Comparison of ENCODE assay signal across 22 cellular contexts in genomic region chr22:36552300-36552699, GRCh38. TPM values are rescaled to one million over a fixed set of nuclear protein-coding genes. Genes with fewer than 3 reads are reported as not detected.
A peak's percentile ranks its signal among the peaks of the same experiment; 100 is the strongest.
DNase-seq lines count a peak whose midpoint lies in the region; ATAC-seq, FAIRE-seq and TF ChIP-seq lines count a peak whose summit lies in the region.
"Had no signal": no experiment of that assay in that cellular context is flagged by ENCODE, and none has a peak within 500 bp of the region (broad histone marks: within the 10 kb centered on the region; RNA-seq: fewer than 3 reads in every experiment).

No MANE protein-coding gene starts in this region.

- H3K9me3 ChIP-seq in BLaER1 (no peaks in the 10 kb centered on the region), GM12878 (replicated peaks; ENCODE audit: control insufficient read depth, insufficient read depth, low read length) (no peaks in the 10 kb centered on the region; the same call in 2 of the 3 replicates)
- H3K9me3 ChIP-seq: left lung, Peyer's patch, sigmoid colon, uterus had no signal

- BruUV-seq in GM12878 (replicated peaks; lab: Mats Ljungman, UMichigan), result no TSS peak

- intact Hi-C loops in GM12878 (cut with micrococcal nuclease; ENCODE audit: unreplicated experiment), result no loop called here

- in situ Hi-C loops in GM12878 (cut with MboI), result no loop called here

- H3K79me2 ChIP-seq in GM12878 (ENCODE audit: control insufficient read depth, insufficient read depth, low read length), result no peaks in the 10 kb centered on the region

- no peak overlapping the region for H3K9ac ChIP-seq in BLaER1
- H3K9ac ChIP-seq in GM12878 (ENCODE audit: control insufficient read depth, insufficient read depth, low read length), result no peak overlapping the region

- DNase-seq in GM18507 (ENCODE audit: extremely low spot score, insufficient read length, low read depth) (no peak), NOMO-1 treated with DMSO at 0.1 percent for 48 hours (lab: John Stamatoyannopoulos, UW; ENCODE audit: unreplicated experiment) (peak; percentile 92), GM12878 (ENCODE audit: low read depth, low spot score) (peak; percentile 25), A172 (ENCODE audit: low spot score) (no peak), NCI-H1092 treated with DMSO at 0.1 percent for 48 hours (lab: John Stamatoyannopoulos, UW) (no peak), NCI-H1930 (lab: John Stamatoyannopoulos, UW) (no peak), NCI-H82 treated with DMSO at 0.1 percent for 48 hours (lab: John Stamatoyannopoulos, UW; ENCODE audit: unreplicated experiment) (no peak)
- DNase-seq: activated CD8-positive, alpha-beta T cell treated with anti-CD3 and anti-CD28 coated beads for 36 hours; activated T-cell treated with anti-CD3 and anti-CD28 coated beads, Interleukin-2, amount 50 U/mL, for 72 hours; brain microvascular endothelial cell; dermis blood vessel endothelial cell; left lung; NCI-H1417 treated with DMSO at 0.1 percent for 48 hours; occipital lobe; Peyer's patch; sigmoid colon; SW 1271; uterus had no signal

- RAD21 ChIA-PET in GM12878 (lab: Charles Lee; ENCODE audit: unreplicated experiment), result interaction anchor here (0.6 to 1.7 kb wide), 3 partner anchors 8 to 424 kb away, joined by 4 to 5 read pairs (median 5); no protein-coding TSS in a partner anchor

- H3K4me2 ChIP-seq in BLaER1 (peak overlapping the region; percentile 62), GM12878 (ENCODE audit: control insufficient read depth, insufficient read depth) (peak overlapping the region; percentile 64)
- H3K4me2 ChIP-seq: GM23338 had no signal

- no peak for TF ChIP-seq CTCF in GM12878 (IDR thresholded peaks at IDR 0.05 in 2 of 3, conservative IDR thresholded peaks at IDR 0.05 in 1 of 3; ENCODE audit: control insufficient read depth in 2 of 3, extremely low read depth in 1 of 3, insufficient read depth in 1 of 3, low read depth in 3 of 3, low read length in 3 of 3)

- H3K4me3 ChIP-seq in BLaER1 (no peak overlapping the region), GM12878 (no peak overlapping the region)
- H3K4me3 ChIP-seq: GM23338, K562, left lung, Peyer's patch, sigmoid colon, uterus had no signal

- no peak overlapping the region for H2AFZ ChIP-seq in GM12878 (ENCODE audit: control insufficient read depth, low read depth, low read length)
- H2AFZ ChIP-seq: GM23338 had no signal

- POLR2A ChIA-PET in GM12878 (lab: Charles Lee), result interaction anchor here (1.0 kb wide), 1 partner anchor 23 kb away, joined by 3 read pairs; no protein-coding TSS in a partner anchor

- CTCF ChIA-PET in GM12878 (lab: Yijun Ruan, JAX), result interaction anchor here (1.3 to 1.8 kb wide), 4 partner anchors 223 to 427 kb away, joined by 3 to 6 read pairs (median 5); partner anchors contain the start of gene IFT27

- FAIRE-seq in GM18507 (lab: Jason Lieb, UNC) (peak; percentile 60), GM12878 (lab: Jason Lieb, UNC) (peak; percentile 92)
- FAIRE-seq: K562 had no signal

- TF ChIP-seq POLR2A in GM12878 (IDR thresholded peaks at IDR 0.05; ENCODE audit: low read depth, low read length), result no peak

- peak; percentile 82 for ATAC-seq in GM12878
- ATAC-seq: activated CD8-positive, alpha-beta T cell treated with anti-CD3 and anti-CD28 coated beads for 36 hours; activated T-cell treated with anti-CD3 and anti-CD28 coated beads, Interleukin-2, amount 50 U/mL, for 72 hours; GM23338; K562; left lung had no signal

- H4K20me1 ChIP-seq in BLaER1, result no peaks in the 10 kb centered on the region
- H4K20me1 ChIP-seq in GM12878 (ENCODE audit: control insufficient read depth, insufficient read depth), result no peaks in the 10 kb centered on the region

- TF ChIP-seq RAD21 in GM12878 (IDR thresholded peaks at IDR 0.05; ENCODE audit: insufficient read depth, low read depth, low read length), result no peak

- no peak for TF ChIP-seq EP300 in GM12878 (IDR thresholded peaks at IDR 0.05; ENCODE audit: borderline replicate concordance in 1 of 2, control insufficient read depth in 1 of 2, low read depth in 2 of 2, low read length in 2 of 2)

- H3K4me1 ChIP-seq in BLaER1, result peaks cover 60% of the 10 kb centered on the region
- peaks cover 7% of the 10 kb centered on the region for H3K4me1 ChIP-seq in GM12878 (ENCODE audit: control insufficient read depth, insufficient read depth, low read length)
- H3K4me1 ChIP-seq: left lung, Peyer's patch, sigmoid colon, uterus had no signal

- H3K27me3 ChIP-seq in BLaER1, result no peaks in the 10 kb centered on the region
- H3K27me3 ChIP-seq in GM12878 (replicated peaks in 1 of 2; ENCODE audit: control insufficient read depth in 2 of 2, insufficient read depth in 2 of 2, low read length in 1 of 2), result peaks cover 0 to 2% of the 10 kb centered on the region in 2 experiments; a peak in 1 of 4 replicates
- H3K27me3 ChIP-seq: Peyer's patch, uterus had no signal

- no peaks in the 10 kb centered on the region for H3K36me3 ChIP-seq in BLaER1
- no peaks in the 10 kb centered on the region for H3K36me3 ChIP-seq in GM12878 (ENCODE audit: control insufficient read depth in 2 of 2, insufficient read depth in 2 of 2, low read length in 1 of 2)
- H3K36me3 ChIP-seq: brain microvascular endothelial cell, left lung, Peyer's patch, sigmoid colon, uterus had no signal

- H3K27ac ChIP-seq in BLaER1, result peak overlapping the region; percentile 24; the same call in 1 of the 2 replicates
- no peak overlapping the region for H3K27ac ChIP-seq in GM12878 (ENCODE audit: control insufficient read depth, insufficient read depth)
- H3K27ac ChIP-seq: brain microvascular endothelial cell, left lung, Peyer's patch, sigmoid colon, uterus, VCaP had no signal

- SMC1A ChIA-PET in GM12878 (lab: Charles Lee; ENCODE audit: uncharacterized antibody, unreplicated experiment), result interaction anchor here (0.9 to 1.4 kb wide), 2 partner anchors 9 to 95 kb away, joined by 3 to 6 read pairs; no protein-coding TSS in a partner anchor

- WGBS in GM12878 (ENCODE audit: insufficient coverage, insufficient replicate concordance, low lambda C conversion rate, missing lambda C conversion rate), result 0% methylated on average over 1 of the region's 1 CpG

TF ChIP-seq in GM12878, 131 proteins besides CTCF, POLR2A, EP300 and RAD21:
- TF ChIP-seq MEF2B (IDR thresholded peaks at IDR 0.05; ENCODE audit: partially characterized antibody, poor library complexity, severe bottlenecking) (peak; percentile 76), SPI1 (IDR thresholded peaks at IDR 0.05; ENCODE audit: borderline replicate concordance, insufficient read depth, low read depth, low read length) (peak; percentile 5; the same call in 1 of the 2 replicates), GATAD2B (conservative IDR thresholded peaks at IDR 0.05; ENCODE audit: low read depth) (no peak)

RNA-seq across cellular contexts. Expression of gene EIF3D, which starts 23.3 kb away (rescaled TPM):
- total RNA-seq in GM12878 (2013; cell fraction: nucleolus; rRNA removed), result 247 and 275 TPM in 2 replicates
- total RNA-seq in GM12878 (2014; rRNA removed) (417 and 438 TPM in 2 replicates), GM12878 (2014; rRNA removed; fragmentation: Illumina TruSeq; extraction: Trizol) (424 and 435 TPM in 2 replicates), GM12878 (2021) (278 and 300 TPM in 2 replicates)
- 281 TPM for polyA plus RNA-seq in GM12878 (2011; ENCODE audit: low read depth)
- polyA plus RNA-seq in GM12878 (2011; rRNA removed) (460 and 558 TPM in 2 replicates), GM12878 (2014; fragmentation: Illumina TruSeq; extraction: Trizol) (488 and 502 TPM in 2 replicates), GM12878 (2014; fragmentation: Nextera tagmentation; extraction: Ambion mirVana) (100 to 1,000 TPM; 249 to 445 TPM), GM12878 (2014; rRNA removed) (428 and 440 TPM in 2 replicates), GM12878 (2016; fragmentation: Nextera tagmentation; extraction: Ambion mirVana) (100 to 1,000 TPM; 240 to 243 TPM)
- 608 and 749 TPM in 2 replicates for polyA plus RNA-seq in GM12878 (2011; cell fraction: cytosol; rRNA removed)
- 437 and 497 TPM in 2 replicates for polyA plus RNA-seq in GM12878 (2011; cell fraction: nucleus; rRNA removed)
- 340 and 341 TPM in 2 replicates for polyA plus RNA-seq in GM12878 (2012)
- 813 and 847 TPM in 2 replicates for polyA minus RNA-seq in GM12878 (2011; rRNA and poly(A)+ RNA removed)
- 198 and 219 TPM in 2 replicates for polyA minus RNA-seq in GM12878 (2011; cell fraction: cytosol; rRNA and poly(A)+ RNA removed)
- 136 and 196 TPM in 2 replicates for polyA minus RNA-seq in GM12878 (2011; cell fraction: nucleus; rRNA and poly(A)+ RNA removed)
- 249 and 285 TPM in 2 replicates for total RNA-seq in A172 (2014; rRNA removed; shearing (Covaris generic))

RNA-seq across cellular contexts. Expression of gene FOXRED2, which starts 45.5 kb away (rescaled TPM):
- 13.5 and 15.1 TPM in 2 replicates for total RNA-seq in GM12878 (2013; cell fraction: nucleolus; rRNA removed)
- total RNA-seq in GM12878 (2014; rRNA removed) (5.1 and 7.3 TPM in 2 replicates), GM12878 (2014; rRNA removed; fragmentation: Illumina TruSeq; extraction: Trizol) (3.7 TPM in 2 replicates), GM12878 (2021) (25.5 and 28.8 TPM in 2 replicates)
- polyA plus RNA-seq in GM12878 (2011; ENCODE audit: low read depth), result 3.3 TPM
- polyA plus RNA-seq in GM12878 (2011; rRNA removed) (1.1 and 1.8 TPM in 2 replicates), GM12878 (2014; fragmentation: Illumina TruSeq; extraction: Trizol) (9.6 and 9.8 TPM in 2 replicates), GM12878 (2014; fragmentation: Nextera tagmentation; extraction: Ambion mirVana) (1 to 10 TPM; 3.5 to 3.9 TPM), GM12878 (2014; rRNA removed) (7.9 and 8.4 TPM in 2 replicates), GM12878 (2016; fragmentation: Nextera tagmentation; extraction: Ambion mirVana) (10 to 100 TPM; 20.1 to 24.0 TPM)
- polyA plus RNA-seq in GM12878 (2011; cell fraction: cytosol; rRNA removed), result 2.2 and 3.1 TPM in 2 replicates
- polyA plus RNA-seq in GM12878 (2011; cell fraction: nucleus; rRNA removed), result 4.3 and 4.7 TPM in 2 replicates
- 5.4 TPM in 2 replicates for polyA plus RNA-seq in GM12878 (2012)
- polyA minus RNA-seq in GM12878 (2011; rRNA and poly(A)+ RNA removed), result 2.6 and 3.9 TPM in 2 replicates
- polyA minus RNA-seq in GM12878 (2011; cell fraction: cytosol; rRNA and poly(A)+ RNA removed), result 3.0 and 3.9 TPM in 2 replicates
- polyA minus RNA-seq in GM12878 (2011; cell fraction: nucleus; rRNA and poly(A)+ RNA removed), result 2.2 and 3.6 TPM in 2 replicates
- total RNA-seq in A172 (2014; rRNA removed; shearing (Covaris generic)), result 17.6 and 18.4 TPM in 2 replicates

Comparison
In these comparisons a context has a peak if more than half of its experiments do, and no peak if none do; other contexts are left out.
1. DNase-seq: peak in NOMO-1 treated with DMSO at 0.1 percent for 48 hours (single experiment) and GM12878 (single experiment); none in GM18507 (single experiment), A172 (single experiment), NCI-H1092 treated with DMSO at 0.1 percent for 48 hours (single experiment), NCI-H1930 (0 of 2) and NCI-H82 treated with DMSO at 0.1 percent for 48 hours (single experiment).